14 cellular contexts compared by ENCODE assay signal in the genomic region with DNA sequence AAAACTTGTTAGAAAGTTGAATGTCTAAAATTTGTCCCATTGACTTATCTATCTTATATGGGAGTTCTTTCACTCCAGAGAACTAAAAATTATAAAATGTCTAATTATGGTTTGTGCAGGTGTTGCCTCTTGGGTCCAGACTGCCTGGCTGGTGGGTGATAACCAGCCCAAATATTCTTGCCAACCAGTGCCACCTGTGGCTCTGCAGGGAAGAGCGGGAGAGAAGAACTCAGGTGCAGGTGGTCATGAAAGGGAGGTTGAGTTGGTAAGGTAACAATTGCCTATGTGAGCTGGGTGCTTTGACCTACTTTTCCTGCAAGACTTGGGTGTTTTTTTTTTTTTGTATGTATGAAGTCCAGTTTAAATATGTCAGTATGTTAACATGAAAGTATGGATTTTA. TPM values are rescaled to one million over a fixed set of nuclear protein-coding genes. Genes with fewer than 3 reads are reported as not detected.
DNase-seq lines count a peak whose midpoint lies in the region; ATAC-seq and TF ChIP-seq lines count a peak whose summit lies in the region.
"Had no signal": no experiment of that assay in that cellular context is flagged by ENCODE, and none has a peak within 500 bp of the region (broad histone marks: within the 10 kb centered on the region; RNA-seq: fewer than 3 reads in every experiment).

No MANE protein-coding gene starts in this region.

- peaks cover 2% of the 10 kb centered on the region for H3K36me3 Mint-ChIP-seq in activated naive CD4-positive, alpha-beta T cell treated with anti-CD3 and anti-CD28 coated beads, Interleukin-2, amount 10 ng/mL, durations not matched to agents 7 days and 5 days

- H3K27me3 ChIP-seq in GM06990 (replicated peaks; ENCODE audit: control insufficient read depth, insufficient read depth, low read length), result no peaks in the 10 kb centered on the region
- H3K27me3 ChIP-seq: sigmoid colon had no signal

- peaks cover 1% of the 10 kb centered on the region for H3K9me3 Mint-ChIP-seq in activated naive CD4-positive, alpha-beta T cell treated with anti-CD3 and anti-CD28 coated beads, Interleukin-2, amount 10 ng/mL, durations not matched to agents 7 days and 5 days
- H3K9me3 Mint-ChIP-seq: activated T-cell treated with anti-CD3 and anti-CD28 coated beads, Interleukin-2, amount 50 U/mL, for 4 hours had no signal

- no peaks in the 10 kb centered on the region for H3K27me3 Mint-ChIP-seq in activated naive CD4-positive, alpha-beta T cell treated with anti-CD3 and anti-CD28 coated beads, Interleukin-2, amount 10 ng/mL, durations not matched to agents 7 days and 5 days
- H3K27me3 Mint-ChIP-seq: activated naive CD8-positive, alpha-beta T cell treated with anti-CD3 and anti-CD28 coated beads for 36 hours had no signal

- DNase-seq in GM06990 (ENCODE audit: extremely low read depth, insufficient read length) (no peak), HT-29 (ENCODE audit: low spot score) (peak; percentile 5), NCI-H774 (lab: John Stamatoyannopoulos, UW) (peak; percentile 26), iPS-NIHi11 (ENCODE audit: low spot score) (peak; percentile 24), KG1 (lab: John Stamatoyannopoulos, UW) (no peak)
- DNase-seq in activated naive CD4-positive, alpha-beta T cell treated with anti-CD3 and anti-CD28 coated beads, Interleukin-2, amount 10 ng/mL, durations not matched to agents 7 days and 5 days, result no peak
- DNase-seq: activated CD4-positive, alpha-beta T cell treated with anti-CD3 and anti-CD28 coated beads, Interleukin-2, amount 50 U/mL, for 1 hour; activated naive CD8-positive, alpha-beta T cell treated with anti-CD3 and anti-CD28 coated beads for 36 hours; activated T-cell treated with anti-CD3 and anti-CD28 coated beads, Interleukin-2, amount 50 U/mL, for 4 hours; hippocampal formation; sigmoid colon had no signal

- H3K4me3 Mint-ChIP-seq in activated naive CD4-positive, alpha-beta T cell treated with anti-CD3 and anti-CD28 coated beads, Interleukin-2, amount 10 ng/mL, durations not matched to agents 7 days and 5 days, result no peak overlapping the region
- H3K4me3 Mint-ChIP-seq: activated naive CD8-positive, alpha-beta T cell treated with anti-CD3 and anti-CD28 coated beads for 36 hours; activated T-cell treated with anti-CD3 and anti-CD28 coated beads, Interleukin-2, amount 50 U/mL, for 4 hours had no signal

- H3K27ac Mint-ChIP-seq in activated naive CD4-positive, alpha-beta T cell treated with anti-CD3 and anti-CD28 coated beads, Interleukin-2, amount 10 ng/mL, durations not matched to agents 7 days and 5 days, result no peak overlapping the region
- H3K27ac Mint-ChIP-seq: activated naive CD8-positive, alpha-beta T cell treated with anti-CD3 and anti-CD28 coated beads for 36 hours had no signal

- no peak overlapping the region for H3K4me3 ChIP-seq in GM06990 (replicated peaks; ENCODE audit: low read depth, low read length)
- H3K4me3 ChIP-seq: sigmoid colon, SK-N-MC had no signal

- peak; percentile 15 for TF ChIP-seq CTCF in GM06990 (IDR thresholded peaks at IDR 0.05; ENCODE audit: insufficient read depth, low read length, poor library complexity, severe bottlenecking)

- no peak for ATAC-seq in GM21447 (IDR thresholded peaks at IDR 0.05; ENCODE audit: unreplicated experiment)
- ATAC-seq: activated T-cell treated with anti-CD3 and anti-CD28 coated beads, Interleukin-2, amount 50 U/mL, for 4 hours; left lobe of liver had no signal

- H3K36me3 ChIP-seq in GM06990 (ENCODE audit: control insufficient read depth, insufficient read depth, low read length), result no peaks in the 10 kb centered on the region
- H3K36me3 ChIP-seq: sigmoid colon had no signal

- CTCF ChIA-PET in activated naive CD4-positive, alpha-beta T cell treated with anti-CD3 and anti-CD28 coated beads, Interleukin-2, amount 10 ng/mL, durations not matched to agents 7 days and 5 days (lab: Charles Lee), result interaction anchor here (0.6 kb wide), 1 partner anchor 581 kb away, joined by 3 read pairs; no protein-coding TSS in a partner anchor

- no peaks in the 10 kb centered on the region for H3K4me1 Mint-ChIP-seq in activated naive CD4-positive, alpha-beta T cell treated with anti-CD3 and anti-CD28 coated beads, Interleukin-2, amount 10 ng/mL, durations not matched to agents 7 days and 5 days

RNA-seq across cellular contexts. Expression of a gene that starts 10.2 kb away (rescaled TPM):
- 4.7 and 4.8 TPM in 2 replicates for total RNA-seq in HT-29 (2014; rRNA removed; shearing (Covaris generic))

RNA-seq across cellular contexts. Expression of a gene that starts 45.6 kb away (rescaled TPM):
- total RNA-seq in HT-29 (2014; rRNA removed; shearing (Covaris generic)), result 14.1 and 17.0 TPM in 2 replicates

Comparison
In these comparisons a context has a peak if more than half of its experiments do, and no peak if none do; other contexts are left out.
1. DNase-seq: peak in HT-29 (single experiment), NCI-H774 (single experiment) and iPS-NIHi11 (single experiment); none in GM06990 (single experiment), KG1 (single experiment) and activated naive CD4-positive, alpha-beta T cell treated with anti-CD3 and anti-CD28 coated beads, Interleukin-2, amount 10 ng/mL, durations not matched to agents 7 days and 5 days (single experiment).